21 cellular contexts compared by ENCODE assay signal in the genomic region with DNA sequence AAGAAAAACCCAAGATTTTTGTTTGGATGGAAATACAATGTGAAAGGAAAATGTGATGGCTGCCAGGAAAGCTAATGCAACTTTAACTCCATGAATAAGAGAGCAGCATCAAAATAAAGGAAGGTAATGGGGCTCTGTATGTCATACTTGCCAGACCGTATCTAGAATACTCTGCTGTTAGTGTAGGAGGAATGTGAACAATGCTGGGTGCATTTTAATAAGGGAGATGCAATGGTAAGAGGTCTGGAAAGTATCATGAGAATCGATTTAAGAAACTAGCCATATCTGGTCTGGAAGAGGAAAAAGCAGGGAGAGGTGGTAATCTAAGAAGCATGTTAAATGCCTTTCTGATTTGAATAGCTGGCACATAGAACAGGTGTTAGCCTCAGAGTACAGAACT.
"Had no signal": no experiment of that assay in that cellular context is flagged by ENCODE, and none has a peak within 500 bp of the region (broad histone marks: within the 10 kb centered on the region; RNA-seq: fewer than 3 reads in every experiment).

No MANE protein-coding gene starts in this region.

- H3K9me3 ChIP-seq: esophagus muscularis mucosa, gastroesophageal sphincter, psoas muscle, stomach had no signal

- ATAC-seq: gastroesophageal sphincter; left cardiac atrium; natural killer cell treated with Interleukin-12 subunit alpha and Interleukin-12 subunit beta and Interleukin-15 and Interleukin-18, amount 100 ng/mL, for 72 hours; sciatic nerve had no signal

- H3K27ac Mint-ChIP-seq: natural killer cell treated with Interleukin-12 subunit alpha and Interleukin-12 subunit beta and Interleukin-15 and Interleukin-18, amount 100 ng/mL, for 72 hours had no signal

- H3K27ac ChIP-seq: esophagus muscularis mucosa, gastroesophageal sphincter, left ventricle myocardium inferior, parathyroid adenoma, psoas muscle, skin epidermis, stomach had no signal

- H3K36me3 ChIP-seq: gastroesophageal sphincter, stomach had no signal

- H3K4me1 ChIP-seq: esophagus muscularis mucosa, gastroesophageal sphincter, parathyroid adenoma, psoas muscle, stomach had no signal

- H3K4me3 Mint-ChIP-seq: natural killer cell treated with Interleukin-12 subunit alpha and Interleukin-12 subunit beta and Interleukin-15 and Interleukin-18, amount 100 ng/mL, for 72 hours had no signal

- DNase-seq: effector memory CD4-positive, alpha-beta T cell; foreskin fibroblast; glutamatergic neuron; islet precursor cell; left cardiac atrium; left ventricle myocardium inferior; mesenchymal stem cell; midbrain; psoas muscle; stimulated activated CD4-positive, alpha-beta T cell treated with anti-CD3 and anti-CD28 coated beads, Interleukin-2, amount 100 ng/mL, for 24 hours; stimulated activated naive CD4-positive, alpha-beta T cell; stomach; substantia nigra; trophoblast cell had no signal

- H3K27me3 Mint-ChIP-seq: natural killer cell treated with Interleukin-12 subunit alpha and Interleukin-12 subunit beta and Interleukin-15 and Interleukin-18, amount 100 ng/mL, for 72 hours had no signal

- H3K4me3 ChIP-seq: esophagus muscularis mucosa, gastroesophageal sphincter, left ventricle myocardium inferior, lung, psoas muscle, skin epidermis, stomach had no signal

- H3K27me3 ChIP-seq: esophagus muscularis mucosa, gastroesophageal sphincter, stomach had no signal
